Comparison of ENCODE assay signal across 15 cellular contexts in the genomic region with DNA sequence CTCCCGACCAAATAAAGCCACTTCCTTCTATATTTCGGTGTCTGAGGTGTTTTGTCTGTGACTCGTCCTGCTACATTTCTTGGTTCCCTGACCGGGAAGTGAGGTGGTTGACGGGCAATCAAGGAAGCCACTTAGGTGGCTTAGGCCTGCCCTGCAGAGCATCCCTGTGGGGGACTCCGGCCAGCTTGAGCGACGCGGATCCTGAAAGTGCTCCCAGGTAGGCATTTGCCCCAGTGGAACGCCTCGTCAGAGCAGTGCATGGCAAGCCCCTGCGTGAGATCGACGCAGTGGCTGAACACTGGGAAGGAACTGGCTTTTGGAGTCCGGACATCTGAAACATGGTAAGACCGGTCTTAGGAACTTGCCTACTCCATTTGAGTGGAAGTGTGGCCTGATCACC.
DNase-seq lines count a peak whose midpoint lies in the region; ATAC-seq, FAIRE-seq and TF ChIP-seq lines count a peak whose summit lies in the region.
"Had no signal": no experiment of that assay in that cellular context is flagged by ENCODE, and none has a peak within 500 bp of the region (broad histone marks: within the 10 kb centered on the region; RNA-seq: fewer than 3 reads in every experiment).

No MANE protein-coding gene starts in this region.

- POLR2A ChIA-PET in PC-9 (lab: Charles Lee; ENCODE audit: unreplicated experiment) = no interaction called here

- H3K27ac ChIP-seq in PC-9 (no peak overlapping the region), kidney (ENCODE audit: low read depth in 2 of 2, low read length in 2 of 2) (peak overlapping the region in 1 of 2 donors; percentile 17), thoracic aorta (no peak overlapping the region), tibial artery (peak overlapping the region in 1 of 2 donors; percentile 15)
- H3K27ac ChIP-seq: 22Rv1 had no signal

- H3K9me3 Mint-ChIP-seq in Calu3 (ENCODE audit: low read depth, unreplicated experiment) = peaks cover 16% of the 10 kb centered on the region

- no peaks in the 10 kb centered on the region for H3K9me2 ChIP-seq in PC-9 (ENCODE audit: insufficient read depth)

- no peak overlapping the region for H3K4me3 Mint-ChIP-seq in Calu3 (ENCODE audit: low read depth, unreplicated experiment)
- H3K4me3 Mint-ChIP-seq: CD14-positive monocyte; CD8-positive, alpha-beta T cell had no signal

- no peak overlapping the region for H3K4me3 ChIP-seq in PC-9
- no peak overlapping the region for H3K4me3 ChIP-seq in kidney (ENCODE audit: low read length in 2 of 2)
- H3K4me3 ChIP-seq in thoracic aorta = peak overlapping the region; percentile 21
- H3K4me3 ChIP-seq in mucosa of descending colon = no peak overlapping the region
- no peak overlapping the region for H3K4me3 ChIP-seq in tibial artery
- H3K4me3 ChIP-seq: HAP-1 had no signal

- H3K27me3 ChIP-seq in PC-9 (ENCODE audit: insufficient read depth, low read depth) (no peaks in the 10 kb centered on the region), thoracic aorta (replicated peaks; ENCODE audit: insufficient read depth) (no peaks in the 10 kb centered on the region), tibial artery (no peaks in the 10 kb centered on the region)

- H2AFZ ChIP-seq in PC-9 = 0 out of 2 replicates have a peak overlapping the region, but pooled peaks have one; percentile 27

- no peaks in the 10 kb centered on the region for H4K20me1 ChIP-seq in PC-9 (ENCODE audit: insufficient read depth)

- TF ChIP-seq CTCF in Calu3 (IDR thresholded peaks at IDR 0.05; ENCODE audit: unreplicated experiment) (no peak), PC-9 (conservative IDR thresholded peaks at IDR 0.05) (no peak), kidney (IDR thresholded peaks at IDR 0.05; ENCODE audit: borderline replicate concordance, extremely low read depth, insufficient read depth) (no peak), thoracic aorta (IDR thresholded peaks at IDR 0.05) (no peak), mucosa of descending colon (IDR thresholded peaks at IDR 0.05) (no peak), tibial artery (IDR thresholded peaks at IDR 0.05) (no peak)

- H3F3A ChIP-seq in PC-9 (ENCODE audit: insufficient read depth, low read depth) = peaks cover 4% of the 10 kb centered on the region; the same call in 1 of the 2 replicates

- H3K4me2 ChIP-seq in PC-9 = peak overlapping the region; percentile 45; the same call in 1 of the 2 replicates

- H3K9me3 ChIP-seq in PC-9 (ENCODE audit: insufficient read depth, low read depth) = peaks cover 9% of the 10 kb centered on the region; the same call in 1 of the 2 replicates
- H3K9me3 ChIP-seq in kidney (ENCODE audit: control insufficient read depth in 1 of 2, low read length in 2 of 2) = peaks cover 5 to 10% of the 10 kb centered on the region in 2 donors
- H3K9me3 ChIP-seq in thoracic aorta = peaks cover 9% of the 10 kb centered on the region
- peaks cover 25% of the 10 kb centered on the region for H3K9me3 ChIP-seq in mucosa of descending colon
- peaks cover 0 to 21% (median 10%) of the 10 kb centered on the region in 3 donors for H3K9me3 ChIP-seq in tibial artery
- H3K9me3 ChIP-seq: HAP-1 had no signal

- H3K27me3 Mint-ChIP-seq in Calu3 (ENCODE audit: unreplicated experiment) = no peaks in the 10 kb centered on the region

- no peaks in the 10 kb centered on the region for H3K79me2 ChIP-seq in PC-9 (ENCODE audit: low read depth)

- no TSS peak for BruUV-seq in Calu3 (replicated peaks; lab: Mats Ljungman, UMichigan)
- no TSS peak for BruUV-seq in PC-9 (replicated peaks; lab: Mats Ljungman, UMichigan)

- H3K36me3 ChIP-seq in PC-9 (ENCODE audit: low read depth) (no peaks in the 10 kb centered on the region), kidney (ENCODE audit: control insufficient read depth in 1 of 2, insufficient read depth in 2 of 2, low read length in 2 of 2) (no peaks in the 10 kb centered on the region), thoracic aorta (no peaks in the 10 kb centered on the region), mucosa of descending colon (ENCODE audit: low read depth) (no peaks in the 10 kb centered on the region), tibial artery (no peaks in the 10 kb centered on the region)
- H3K36me3 ChIP-seq: HAP-1 had no signal

- no peak for FAIRE-seq in kidney (lab: Jason Lieb, UNC)
- FAIRE-seq: HepG2, HTR-8/SVneo had no signal

- CTCF ChIA-PET in Calu3 (lab: Charles Lee) (interaction anchor here (1.4 kb wide), 1 partner anchor 11 kb away, joined by 3 read pairs; no protein-coding TSS in a partner anchor), PC-9 (lab: Charles Lee) (no interaction called here)

- H3K4me1 ChIP-seq in PC-9 (replicated peaks; ENCODE audit: insufficient read depth) = peaks cover 18% of the 10 kb centered on the region
- H3K4me1 ChIP-seq in kidney (ENCODE audit: control insufficient read depth in 1 of 2, insufficient read depth in 1 of 2, low read depth in 1 of 2, low read length in 2 of 2) = peaks cover 0 to 5% of the 10 kb centered on the region in 2 donors
- H3K4me1 ChIP-seq in thoracic aorta (ENCODE audit: control insufficient read depth in 1 of 2, low read depth in 2 of 2) = peaks cover 0 to 18% of the 10 kb centered on the region in 2 donors
- no peaks in the 10 kb centered on the region for H3K4me1 ChIP-seq in mucosa of descending colon (ENCODE audit: low read depth)
- H3K4me1 ChIP-seq in tibial artery = peaks cover 0 to 18% (median 11%) of the 10 kb centered on the region in 4 donors
- H3K4me1 ChIP-seq: HAP-1 had no signal

- peak overlapping the region; percentile 52 for H3K27ac Mint-ChIP-seq in Calu3 (ENCODE audit: unreplicated experiment)
- H3K27ac Mint-ChIP-seq: CD14-positive monocyte; CD8-positive, alpha-beta T cell had no signal

- intact Hi-C loops in Calu3 (cut with micrococcal nuclease; ENCODE audit: unreplicated experiment) (no loop called here), PC-9 (cut with micrococcal nuclease; ENCODE audit: unreplicated experiment) (no loop called here), kidney (cut with DNase I) (no loop called here), mucosa of descending colon (cut with DNase I, micrococcal nuclease) (no loop called here), tibial artery (cut with DNase I; ENCODE audit: low total_unique reads) (no loop called here)

- no peak for DNase-seq in Calu3
- no peak for DNase-seq in PC-9
- DNase-seq in kidney = peak; percentile 62
- no peak for DNase-seq in thoracic aorta (ENCODE audit: low spot score)
- no peak for DNase-seq in mucosa of descending colon
- DNase-seq in tibial artery = no peak
- DNase-seq in GF-D8 (lab: John Stamatoyannopoulos, UW) = no peak
- DNase-seq: CD8-positive, alpha-beta T cell; COR-L47; GOT3 had no signal

- no peak for ATAC-seq in thoracic aorta (ENCODE audit: insufficient number of reproducible peaks, low FRiP score, low read depth)
- no peak for ATAC-seq in mucosa of descending colon
- ATAC-seq: CD8-positive, alpha-beta T cell; HepG2 had no signal

- peaks cover 12% of the 10 kb centered on the region for H3K4me1 Mint-ChIP-seq in Calu3 (ENCODE audit: low read depth, unreplicated experiment)
- H3K4me1 Mint-ChIP-seq: CD14-positive monocyte had no signal

- peaks cover 10% of the 10 kb centered on the region for H3K36me3 Mint-ChIP-seq in Calu3 (ENCODE audit: insufficient read depth, unreplicated experiment)
- H3K36me3 Mint-ChIP-seq: CD14-positive monocyte; CD8-positive, alpha-beta T cell had no signal

- H3K9ac ChIP-seq in kidney (ENCODE audit: low read length in 2 of 2) = no peak overlapping the region
